In genomic region chr10:6562221-6562620, GRCh38 we compare ENCODE assay signal across 22 cellular contexts. TPM values are rescaled to one million over a fixed set of nuclear protein-coding genes. Genes with fewer than 3 reads are reported as not detected.
DNase-seq lines count a peak whose midpoint lies in the region; ATAC-seq and TF ChIP-seq lines count a peak whose summit lies in the region.
"Had no signal": no experiment of that assay in that cellular context is flagged by ENCODE, and none has a peak within 500 bp of the region (broad histone marks: within the 10 kb centered on the region; RNA-seq: fewer than 3 reads in every experiment).

No MANE protein-coding gene starts in this region.

- H3K9me3 ChIP-seq in skeletal muscle tissue (ENCODE audit: control insufficient read depth in 3 of 3, low read length in 3 of 3) (no peaks in the 10 kb centered on the region), mammary epithelial cell (replicated peaks; ENCODE audit: insufficient read depth, low read length) (no peaks in the 10 kb centered on the region), sigmoid colon (no peaks in the 10 kb centered on the region)
- H3K9me3 ChIP-seq: heart left ventricle, spleen had no signal

- H3K4me3 Mint-ChIP-seq in activated CD8-positive, alpha-beta memory T cell treated with anti-CD3 and anti-CD28 coated beads, Interleukin-2, amount 10 ng/mL, durations not matched to agents 7 days and 5 days, result peak overlapping the region; percentile 53
- peak overlapping the region; percentile 19 to 71 (median 21) for H3K4me3 Mint-ChIP-seq in T-cell
- H3K4me3 Mint-ChIP-seq in central memory CD8-positive, alpha-beta T cell, result peak overlapping the region; percentile 49
- no peak overlapping the region for H3K4me3 Mint-ChIP-seq in type B pancreatic cell
- H3K4me3 Mint-ChIP-seq: naive B cell had no signal

- in situ Hi-C loops in mammary epithelial cell (cut with MboI; ENCODE audit: low sequenced_read_pairs in 2 of 2), result no loop called here

- dilution Hi-C loops in mammary epithelial cell (cut with HindIII; ENCODE audit: low sequenced_read_pairs), result no loop called here

- H2AFZ ChIP-seq in mammary epithelial cell (ENCODE audit: low read depth, low read length), result no peak overlapping the region

- WGBS in mammary epithelial cell (ENCODE audit: low coverage, missing lambda C conversion rate), result 96% methylated on average over 6 of the region's 7 CpGs
- 74 to 84% methylated on average over 7 of the region's 7 CpGs for whole genome bisulfite sequencing in sigmoid colon, 2 donors

- no peaks in the 10 kb centered on the region for H3K27me3 Mint-ChIP-seq in activated CD8-positive, alpha-beta memory T cell treated with anti-CD3 and anti-CD28 coated beads, Interleukin-2, amount 10 ng/mL, durations not matched to agents 7 days and 5 days
- H3K27me3 Mint-ChIP-seq in T-cell (no peaks in the 10 kb centered on the region), type B pancreatic cell (peaks cover 25% of the 10 kb centered on the region)
- no peaks in the 10 kb centered on the region for H3K27me3 Mint-ChIP-seq in central memory CD8-positive, alpha-beta T cell

- H3K36me3 ChIP-seq in skeletal muscle tissue (ENCODE audit: control insufficient read depth in 3 of 3, insufficient read depth in 3 of 3, low read length in 3 of 3) (no peaks in the 10 kb centered on the region), mammary epithelial cell (ENCODE audit: insufficient read depth, low read length) (no peaks in the 10 kb centered on the region), sigmoid colon (no peaks in the 10 kb centered on the region)
- H3K36me3 ChIP-seq: heart left ventricle, spleen had no signal

- H3K27ac Mint-ChIP-seq in activated CD8-positive, alpha-beta memory T cell treated with anti-CD3 and anti-CD28 coated beads, Interleukin-2, amount 10 ng/mL, durations not matched to agents 7 days and 5 days, result peak overlapping the region; percentile 79
- peak overlapping the region; percentile 87 to 88 for H3K27ac Mint-ChIP-seq in T-cell
- H3K27ac Mint-ChIP-seq in central memory CD8-positive, alpha-beta T cell (ENCODE audit: low read depth), result peak overlapping the region; percentile 87
- no peak overlapping the region for H3K27ac Mint-ChIP-seq in type B pancreatic cell
- H3K27ac Mint-ChIP-seq: naive B cell had no signal

- ATAC-seq in activated CD8-positive, alpha-beta memory T cell treated with anti-CD3 and anti-CD28 coated beads, Interleukin-2, amount 10 ng/mL, durations not matched to agents 7 days and 5 days, result no peak
- ATAC-seq in T-cell (replicated peaks in 1 of 4), result no peak
- no peak for ATAC-seq in central memory CD8-positive, alpha-beta T cell (replicated peaks; ENCODE audit: extremely low read depth, poor library complexity, severe bottlenecking)
- ATAC-seq: heart left ventricle had no signal

- CTCF ChIA-PET in activated CD8-positive, alpha-beta memory T cell treated with anti-CD3 and anti-CD28 coated beads, Interleukin-2, amount 10 ng/mL, durations not matched to agents 7 days and 5 days (lab: Charles Lee), result interaction anchor here (0.6 to 3.8 kb wide), 11 partner anchors 15 to 116 kb away, joined by 3 to 19 read pairs (median 4); partner anchors contain the start of gene PRKCQ
- CTCF ChIA-PET in T-cell (lab: Charles Lee), result interaction anchor here in 1 of 2 donors (0.8 to 1.6 kb wide), 7 partner anchors 16 to 45 kb away, joined by 3 to 6 read pairs (median 4); no protein-coding TSS in a partner anchor
- CTCF ChIA-PET in mammary epithelial cell (lab: Charles Lee; ENCODE audit: low non-redundant PET), result interaction anchor here (0.6 kb wide), 1 partner anchor 1266 kb away, joined by 4 read pairs; no protein-coding TSS in a partner anchor

- POLR2A ChIA-PET in T-cell (lab: Charles Lee), result interaction anchor here in 1 of 2 donors (0.6 kb wide), 1 partner anchor 19 kb away, joined by 3 read pairs; no protein-coding TSS in a partner anchor

- no peaks in the 10 kb centered on the region for H3K9me3 Mint-ChIP-seq in activated CD8-positive, alpha-beta memory T cell treated with anti-CD3 and anti-CD28 coated beads, Interleukin-2, amount 10 ng/mL, durations not matched to agents 7 days and 5 days (ENCODE audit: low read depth)
- H3K9me3 Mint-ChIP-seq in T-cell (no peaks in the 10 kb centered on the region), type B pancreatic cell (no peaks in the 10 kb centered on the region)
- peaks cover 6% of the 10 kb centered on the region for H3K9me3 Mint-ChIP-seq in central memory CD8-positive, alpha-beta T cell
- H3K9me3 Mint-ChIP-seq: naive B cell had no signal

- peaks cover 36% of the 10 kb centered on the region for H3K36me3 Mint-ChIP-seq in activated CD8-positive, alpha-beta memory T cell treated with anti-CD3 and anti-CD28 coated beads, Interleukin-2, amount 10 ng/mL, durations not matched to agents 7 days and 5 days
- H3K36me3 Mint-ChIP-seq in T-cell (peaks cover 25% of the 10 kb centered on the region), type B pancreatic cell (no peaks in the 10 kb centered on the region)
- peaks cover 16% of the 10 kb centered on the region for H3K36me3 Mint-ChIP-seq in central memory CD8-positive, alpha-beta T cell (ENCODE audit: insufficient read depth)
- H3K36me3 Mint-ChIP-seq: naive B cell had no signal

- no TSS peak for BruUV-seq in mammary epithelial cell (replicated peaks; lab: Mats Ljungman, UMichigan)

- H3K27me3 ChIP-seq in skeletal muscle tissue (ENCODE audit: control insufficient read depth in 3 of 3, insufficient read depth in 3 of 3, low read length in 3 of 3) (no peaks in the 10 kb centered on the region), mammary epithelial cell (ENCODE audit: insufficient read depth, low read length) (no peaks in the 10 kb centered on the region), sigmoid colon (no peaks in the 10 kb centered on the region)

- H3K4me1 Mint-ChIP-seq in activated CD8-positive, alpha-beta memory T cell treated with anti-CD3 and anti-CD28 coated beads, Interleukin-2, amount 10 ng/mL, durations not matched to agents 7 days and 5 days, result peaks cover 87% of the 10 kb centered on the region
- H3K4me1 Mint-ChIP-seq in T-cell (peaks cover 94% of the 10 kb centered on the region in 3 donors), type B pancreatic cell (ENCODE audit: unreplicated experiment) (no peaks in the 10 kb centered on the region)
- peaks cover 83% of the 10 kb centered on the region for H3K4me1 Mint-ChIP-seq in central memory CD8-positive, alpha-beta T cell

- TF ChIP-seq EP300 in sigmoid colon (IDR thresholded peaks at IDR 0.05), result no peak

- H3K4me2 ChIP-seq in mammary epithelial cell (ENCODE audit: insufficient read depth, low read depth, low read length), result no peak overlapping the region

- H3K4me3 ChIP-seq in skeletal muscle tissue (ENCODE audit: low read length in 3 of 3) (no peak overlapping the region), mammary epithelial cell (replicated peaks in 1 of 3; ENCODE audit: insufficient read depth in 1 of 3, low read depth in 2 of 3, low read length in 3 of 3) (no peak overlapping the region), sigmoid colon (no peak overlapping the region)
- H3K4me3 ChIP-seq: heart left ventricle had no signal

- no peak for TF ChIP-seq CTCF in mammary epithelial cell (conservative IDR thresholded peaks at IDR 0.05 in 1 of 2, IDR thresholded peaks at IDR 0.05 in 1 of 2; ENCODE audit: extremely low read depth in 1 of 2, insufficient read depth in 1 of 2, low read depth in 1 of 2, low read length in 2 of 2)
- no peak for TF ChIP-seq CTCF in sigmoid colon (IDR thresholded peaks at IDR 0.05)
- TF ChIP-seq CTCF in type B pancreatic cell (conservative IDR thresholded peaks at IDR 0.05), result no peak

- H3K27ac ChIP-seq in skeletal muscle tissue (ENCODE audit: low read depth, low read length) (peak overlapping the region; percentile 4), mammary epithelial cell (ENCODE audit: insufficient read depth, low read depth, low read length) (no peak overlapping the region), sigmoid colon (no peak overlapping the region)

- no peaks in the 10 kb centered on the region for H4K20me1 ChIP-seq in mammary epithelial cell (ENCODE audit: insufficient read depth, low read length)

- DNase-seq in activated CD8-positive, alpha-beta memory T cell treated with anti-CD3 and anti-CD28 coated beads, Interleukin-2, amount 10 ng/mL, durations not matched to agents 7 days and 5 days, result no peak
- no peak for DNase-seq in activated CD8-positive, alpha-beta memory T cell treated with anti-CD3 and anti-CD28 coated beads, Interleukin-2, amount 50 U/mL, for 4 hours
- DNase-seq in T-cell, result no peak
- DNase-seq in central memory CD8-positive, alpha-beta T cell (ENCODE audit: low spot score in 2 of 2), result no peak
- DNase-seq in mammary epithelial cell, result no peak
- DNase-seq in sigmoid colon, result no peak
- DNase-seq in type B pancreatic cell (ENCODE audit: extremely low spot score, unreplicated experiment), result no peak
- DNase-seq: activated T-cell treated with anti-CD3 and anti-CD28 coated beads for 4 hours; amygdala; caudate nucleus; COR-L47; effector CD4-positive, alpha-beta T cell; heart left ventricle; islet precursor cell; naive B cell; NCI-H1092 treated with DMSO at 0.1 percent for 48 hours; NCI-H2081; NCI-H510A; posterior cingulate gyrus; Right ventricle myocardium superior; spleen had no signal

- H3K9ac ChIP-seq in skeletal muscle tissue (ENCODE audit: low read depth in 1 of 3, low read length in 3 of 3) (no peak overlapping the region), mammary epithelial cell (ENCODE audit: insufficient read depth, low read length) (no peak overlapping the region)

- intact Hi-C loops in mammary epithelial cell (cut with micrococcal nuclease) (no loop called here), sigmoid colon (cut with DNase I) (no loop called here)

- no peaks in the 10 kb centered on the region for H3K79me2 ChIP-seq in mammary epithelial cell (ENCODE audit: insufficient read depth, low read length)

- no peak for TF ChIP-seq POLR2A in sigmoid colon (IDR thresholded peaks at IDR 0.05)

- H3K4me1 ChIP-seq in skeletal muscle tissue (ENCODE audit: control insufficient read depth in 3 of 3, insufficient read depth in 3 of 3, low read length in 3 of 3) (peaks cover 33 to 50% (median 38%) of the 10 kb centered on the region in 3 donors), mammary epithelial cell (ENCODE audit: insufficient read depth, low read length) (peaks cover 6% of the 10 kb centered on the region), sigmoid colon (no peaks in the 10 kb centered on the region)

RNA-seq across cellular contexts. Expression of gene PRKCQ, which starts 17.9 kb away (rescaled TPM):
- total RNA-seq in activated CD8-positive, alpha-beta memory T cell treated with anti-CD3 and anti-CD28 coated beads, Interleukin-2, amount 10 ng/mL, durations not matched to agents 7 days and 5 days, result 10 to 100 TPM; 51.0 to 58.7 TPM
- 10 to 100 TPM; 60.3 to 67.4 (median 61.6) TPM for total RNA-seq in T-cell
- 14.6 TPM for total RNA-seq in skeletal muscle tissue
- 1 to 10 TPM; 5.3 to 9.5 TPM for total RNA-seq in mammary epithelial cell
- polyA plus RNA-seq in mammary epithelial cell, result 8.2 TPM
- polyA minus RNA-seq in mammary epithelial cell, result 11.5 TPM
- 1 to 10 TPM in 1 of 4 donors, under 1 TPM in 3; 0.71 to 2.0 (median 0.82) TPM for total RNA-seq in sigmoid colon
- polyA plus RNA-seq in sigmoid colon, result 1 to 10 TPM in 1 of 3 donors, under 1 TPM in 2; 0.23 to 3.0 (median 0.60) TPM
- 1.6 and 2.0 TPM in 2 replicates for total RNA-seq in type B pancreatic cell (ENCODE audit: low replicate concordance)
